Comparison of ENCODE assay signal across 1 cellular context in genomic region chr2:168801961-168802824, GRCh38.
TF ChIP-seq lines count a peak whose summit lies in the region.

Gene NOSTRIN (plus strand): TSS chr2:168802637. CDS start chr2:168802647, 10 bp downstream.

TF ChIP-seq in K562, 482 proteins besides CTCF, POLR2A, EP300 and RAD21 (continued from another document and continues in another):
- TF ChIP-seq ATF4 (CRISPR knock-in tag; IDR thresholded peaks at IDR 0.05) (no peak), TFE3 (CRISPR knock-in tag; IDR thresholded peaks at IDR 0.05) (no peak), FIP1L1 (IDR thresholded peaks at IDR 0.05; ENCODE audit: low read depth, low read length, poor library complexity, severe bottlenecking) (no peak), NEUROD1 (IDR thresholded peaks at IDR 0.05; ENCODE audit: borderline replicate concordance, low read depth, low read length, partially characterized antibody) (no peak), ZNF347 (CRISPR knock-in tag; IDR thresholded peaks at IDR 0.05; ENCODE audit: low read depth) (no peak), CBX3 (IDR thresholded peaks at IDR 0.05; ENCODE audit: borderline replicate concordance in 1 of 2, low read length in 2 of 2) (no peak; a peak in 1 of 3 replicates), LCOR (CRISPR knock-in tag; IDR thresholded peaks at IDR 0.05) (peak; percentile 7; the same call in 1 of the 2 replicates), RBM39 (optimal IDR thresholded peaks at IDR 0.05; ENCODE audit: low read depth, low read length) (no peak), GTF2A2 (tag; IDR thresholded peaks at IDR 0.05) (no peak), TRIM28 (IDR thresholded peaks at IDR 0.05) (0 out of 2 replicates have a peak, but pooled peaks have one; percentile 15), CHCHD3 (CRISPR knock-in tag; IDR thresholded peaks at IDR 0.05) (no peak), SUPT5H (IDR thresholded peaks at IDR 0.05) (peak; percentile 68), KAT8 (IDR thresholded peaks at IDR 0.05; ENCODE audit: low read depth) (no peak), ZNF408 (CRISPR knock-in tag; IDR thresholded peaks at IDR 0.05; ENCODE audit: low read depth) (no peak), NELFE (IDR thresholded peaks at IDR 0.05; ENCODE audit: insufficient read depth, insufficient read length) (no peak), CCNT2 (IDR thresholded peaks at IDR 0.05; ENCODE audit: borderline replicate concordance, extremely low read depth, insufficient read length, low read depth, low read length) (no peak), HMGXB4 (CRISPR knock-in tag; IDR thresholded peaks at IDR 0.05) (no peak), CXXC5 (CRISPR knock-in tag; IDR thresholded peaks at IDR 0.05) (peak; percentile 70), HES1 (IDR thresholded peaks at IDR 0.05; ENCODE audit: low read depth) (no peak), ZNF76 (CRISPR knock-in tag; IDR thresholded peaks at IDR 0.05; ENCODE audit: borderline replicate concordance) (no peak), C11orf30 (IDR thresholded peaks at IDR 0.05; ENCODE audit: low read depth) (no peak), KLF1 (tag; IDR thresholded peaks at IDR 0.05) (no peak), ZBTB43 (CRISPR knock-in tag; IDR thresholded peaks at IDR 0.05) (no peak), EZH2 (IDR thresholded peaks at IDR 0.05; ENCODE audit: borderline replicate concordance, low read depth, low read length) (no peak), LARP7 (IDR thresholded peaks at IDR 0.05) (no peak), FUS (optimal IDR thresholded peaks at IDR 0.05; ENCODE audit: low read depth, low read length) (no peak), ZNF253 (CRISPR knock-in tag; conservative IDR thresholded peaks at IDR 0.05) (no peak), EP400 (IDR thresholded peaks at IDR 0.05) (no peak; the same call in 1 of the 2 replicates), BRF1 (IDR thresholded peaks at IDR 0.05; ENCODE audit: borderline replicate concordance, extremely low read depth, insufficient read length) (no peak), SMARCC2 (IDR thresholded peaks at IDR 0.05; ENCODE audit: low read depth) (peak; percentile 31; the same call in 1 of the 2 replicates), ZNF140 (CRISPR knock-in tag; IDR thresholded peaks at IDR 0.05) (no peak), ZBTB49 (CRISPR knock-in tag; IDR thresholded peaks at IDR 0.05; ENCODE audit: borderline replicate concordance) (no peak), GTF2B (IDR thresholded peaks at IDR 0.05; ENCODE audit: extremely low read depth, insufficient read length) (no peak), PRPF4 (IDR thresholded peaks at IDR 0.05; ENCODE audit: insufficient read depth, low read depth, low read length, poor library complexity, severe bottlenecking) (no peak), ZNF584 (CRISPR knock-in tag; IDR thresholded peaks at IDR 0.05; ENCODE audit: low read depth) (no peak), ZNF589 (CRISPR knock-in tag; IDR thresholded peaks at IDR 0.05; ENCODE audit: low read depth) (no peak), SLC30A9 (CRISPR knock-in tag; IDR thresholded peaks at IDR 0.05) (no peak), E2F3 (CRISPR knock-in tag; IDR thresholded peaks at IDR 0.05) (no peak), TSHZ1 (CRISPR knock-in tag; IDR thresholded peaks at IDR 0.05) (no peak), U2AF2 (optimal IDR thresholded peaks at IDR 0.05; ENCODE audit: low read depth, low read length) (no peak), UBTF (IDR thresholded peaks at IDR 0.05; ENCODE audit: borderline replicate concordance in 1 of 2, low read depth in 2 of 2, low read length in 2 of 2) (no peak), ZNF282 (CRISPR knock-in tag; IDR thresholded peaks at IDR 0.05) (no peak), ZNF324 (CRISPR knock-in tag; IDR thresholded peaks at IDR 0.05) (0 out of 2 replicates have a peak, but pooled peaks have one; percentile 22), MAFK (IDR thresholded peaks at IDR 0.05; ENCODE audit: low read length) (peak; percentile 3; the same call in 1 of the 2 replicates), ZNF507 (tag; conservative IDR thresholded peaks at IDR 0.05) (no peak), WHSC1 (IDR thresholded peaks at IDR 0.05; ENCODE audit: low read length) (no peak), SRSF3 (IDR thresholded peaks at IDR 0.05; ENCODE audit: insufficient read depth, low read length) (no peak), ZFPM2 (CRISPR knock-in tag; IDR thresholded peaks at IDR 0.05) (no peak), PTRF (tag; IDR thresholded peaks at IDR 0.05) (no peak), ETV6 (IDR thresholded peaks at IDR 0.05; ENCODE audit: borderline replicate concordance in 1 of 2, low read depth in 2 of 2, low read length in 1 of 2) (no peak), ETV6 (CRISPR knock-in tag; IDR thresholded peaks at IDR 0.05; ENCODE audit: borderline replicate concordance) (no peak), SIN3A (IDR thresholded peaks at IDR 0.05; ENCODE audit: borderline replicate concordance in 2 of 2, control insufficient read depth in 1 of 2, low read depth in 2 of 2, low read length in 2 of 2) (no peak), SMARCA4 (IDR thresholded peaks at IDR 0.05) (0 out of 2 replicates have a peak, but pooled peaks have one; percentile 30), ZNF354B (CRISPR knock-in tag; IDR thresholded peaks at IDR 0.05) (no peak), KLF16 (IDR thresholded peaks at IDR 0.05) (no peak), MYBL2 (IDR thresholded peaks at IDR 0.05; ENCODE audit: low read depth) (no peak), MYBL2 (CRISPR knock-in tag; IDR thresholded peaks at IDR 0.05; ENCODE audit: borderline replicate concordance) (no peak), CEBPG (CRISPR knock-in tag; IDR thresholded peaks at IDR 0.05) (no peak), CEBPG (tag; conservative IDR thresholded peaks at IDR 0.05 in 1 of 2, IDR thresholded peaks at IDR 0.05 in 1 of 2) (peak in 1 of 2 experiments; percentile 57; a peak in 1 of 4 replicates)
